Comparison of ENCODE assay signal across 16 cellular contexts in genomic region chr1:198530964-198531363, GRCh38. TPM values are rescaled to one million over a fixed set of nuclear protein-coding genes. Genes with fewer than 3 reads are reported as not detected.
A peak's percentile ranks its signal among the peaks of the same experiment; 100 is the strongest.
DNase-seq lines count a peak whose midpoint lies in the region; ATAC-seq and TF ChIP-seq lines count a peak whose summit lies in the region.
"Had no signal": no experiment of that assay in that cellular context is flagged by ENCODE, and none has a peak within 500 bp of the region (broad histone marks: within the 10 kb centered on the region; RNA-seq: fewer than 3 reads in every experiment).

No MANE protein-coding gene starts in this region.

- H3F3A ChIP-seq in neural progenitor cell (ENCODE audit: low read depth) = no peaks in the 10 kb centered on the region

- no peak overlapping the region for H3K4me3 Mint-ChIP-seq in neural progenitor cell
- H3K4me3 Mint-ChIP-seq: activated CD4-positive, alpha-beta T cell treated with anti-CD3 and anti-CD28 coated beads for 36 hours had no signal

- peaks cover 28% of the 10 kb centered on the region for H3K4me1 Mint-ChIP-seq in neural progenitor cell

- H3K4me1 ChIP-seq in neural progenitor cell = peaks cover 11% of the 10 kb centered on the region
- no peaks in the 10 kb centered on the region for H3K4me1 ChIP-seq in mucosa of descending colon (ENCODE audit: low read depth)

- no peaks in the 10 kb centered on the region for H3K36me3 ChIP-seq in neural progenitor cell
- no peaks in the 10 kb centered on the region for H3K36me3 ChIP-seq in mucosa of descending colon (ENCODE audit: low read depth)
- H3K36me3 ChIP-seq: brain microvascular endothelial cell, neutrophil had no signal

- no peak for ATAC-seq in HG03520 (IDR thresholded peaks at IDR 0.05; ENCODE audit: unreplicated experiment)
- ATAC-seq in mucosa of descending colon = no peak
- ATAC-seq in GM18517 (IDR thresholded peaks at IDR 0.05; ENCODE audit: unreplicated experiment) = no peak
- ATAC-seq: activated CD4-positive, alpha-beta T cell treated with anti-CD3 and anti-CD28 coated beads for 36 hours; activated naive CD4-positive, alpha-beta T cell treated with anti-CD3 and anti-CD28 coated beads, Interleukin-2, amount 50 U/mL, for 72 hours had no signal

- no peak overlapping the region for H2AFZ ChIP-seq in neural progenitor cell (replicated peaks)

- DNase-seq in HEK293T (ENCODE audit: extremely low spot score) (peak; percentile 17), NCI-H1694 treated with DMSO at 0.1 percent for 48 hours (lab: John Stamatoyannopoulos, UW) (peak; percentile 89), NCI-H82 treated with DMSO at 0.1 percent for 48 hours (lab: John Stamatoyannopoulos, UW; ENCODE audit: unreplicated experiment) (peak; percentile 77), neural progenitor cell (ENCODE audit: low spot score) (peak; percentile 14), mucosa of descending colon (no peak)
- DNase-seq: activated CD4-positive, alpha-beta T cell treated with anti-CD3 and anti-CD28 coated beads for 36 hours; brain microvascular endothelial cell; C1 segment of cervical spinal cord; GOT3; Right ventricle myocardium superior; T-helper 9 cell had no signal

- intact Hi-C loops in mucosa of descending colon (cut with DNase I, micrococcal nuclease) = no loop called here

- H3K9me3 Mint-ChIP-seq in neural progenitor cell = no peaks in the 10 kb centered on the region

- TF ChIP-seq CTCF in neural progenitor cell (IDR thresholded peaks at IDR 0.05) = no peak
- no peak for TF ChIP-seq CTCF in mucosa of descending colon (IDR thresholded peaks at IDR 0.05)

- no peak overlapping the region for H3K27ac Mint-ChIP-seq in neural progenitor cell
- H3K27ac Mint-ChIP-seq: activated CD4-positive, alpha-beta T cell treated with anti-CD3 and anti-CD28 coated beads for 36 hours; activated naive CD4-positive, alpha-beta T cell treated with anti-CD3 and anti-CD28 coated beads, Interleukin-2, amount 50 U/mL, for 72 hours had no signal

- CTCF ChIA-PET in HEK293T (lab: Yijun Ruan, JAX) = no interaction called here

- no peak overlapping the region for H3K4me2 ChIP-seq in neural progenitor cell

- H3K4me3 ChIP-seq in neural progenitor cell (no peak overlapping the region), mucosa of descending colon (no peak overlapping the region)

- no peaks in the 10 kb centered on the region for H3K27me3 ChIP-seq in neural progenitor cell
- H3K27me3 ChIP-seq: brain microvascular endothelial cell, neutrophil had no signal

- H4K20me1 ChIP-seq in neural progenitor cell (ENCODE audit: low read depth) = no peaks in the 10 kb centered on the region

- POLR2A ChIA-PET in HEK293T (lab: Yijun Ruan, JAX) = no interaction called here

- H3K9me3 ChIP-seq in neural progenitor cell (ENCODE audit: low read depth) (no peaks in the 10 kb centered on the region), mucosa of descending colon (no peaks in the 10 kb centered on the region)
- H3K9me3 ChIP-seq: neutrophil had no signal

- no peaks in the 10 kb centered on the region for H3K27me3 Mint-ChIP-seq in neural progenitor cell (ENCODE audit: insufficient read depth, low read depth)
- H3K27me3 Mint-ChIP-seq: activated CD4-positive, alpha-beta T cell treated with anti-CD3 and anti-CD28 coated beads for 36 hours had no signal

- no peak overlapping the region for H3K27ac ChIP-seq in neural progenitor cell
- H3K27ac ChIP-seq: brain microvascular endothelial cell, epithelial cell of prostate, neutrophil had no signal

- H3K36me3 Mint-ChIP-seq in neural progenitor cell = no peaks in the 10 kb centered on the region

- H3K9ac ChIP-seq in neural progenitor cell = no peak overlapping the region

- no peaks in the 10 kb centered on the region for H3K79me2 ChIP-seq in neural progenitor cell (ENCODE audit: low read depth)

TF ChIP-seq in HEK293T, 16 proteins besides CTCF, POLR2A, EP300 and RAD21:
- no peak for TF ChIP-seq SUZ12 (IDR thresholded peaks at IDR 0.05)
- no peak for TF ChIP-seq FOXK2 (IDR thresholded peaks at IDR 0.05)
- no peak for TF ChIP-seq BHLHE40 (IDR thresholded peaks at IDR 0.05; ENCODE audit: borderline replicate concordance)
- TF ChIP-seq ELF4 (IDR thresholded peaks at IDR 0.05) = no peak
- no peak for TF ChIP-seq FOXM1 (IDR thresholded peaks at IDR 0.05; ENCODE audit: borderline replicate concordance)

RNA-seq across cellular contexts. Expression of gene ATP6V1G3, which starts 9.5 kb away (rescaled TPM):
- not detected in 2 replicates for total RNA-seq in neural progenitor cell (ENCODE audit: low replicate concordance)
- total RNA-seq in mucosa of descending colon = not detected
- total RNA-seq: activated CD4-positive, alpha-beta T cell treated with anti-CD3 and anti-CD28 coated beads for 36 hours; Right ventricle myocardium superior had no signal

Comparison
In these comparisons a context has a peak if more than half of its experiments do, and no peak if none do; other contexts are left out.
1. DNase-seq: peak in HEK293T (single experiment), NCI-H1694 treated with DMSO at 0.1 percent for 48 hours (single experiment), NCI-H82 treated with DMSO at 0.1 percent for 48 hours (single experiment) and neural progenitor cell (single experiment); none in mucosa of descending colon (0 of 3).